ENCODE assay signal across 11 cellular contexts in the genomic region with DNA sequence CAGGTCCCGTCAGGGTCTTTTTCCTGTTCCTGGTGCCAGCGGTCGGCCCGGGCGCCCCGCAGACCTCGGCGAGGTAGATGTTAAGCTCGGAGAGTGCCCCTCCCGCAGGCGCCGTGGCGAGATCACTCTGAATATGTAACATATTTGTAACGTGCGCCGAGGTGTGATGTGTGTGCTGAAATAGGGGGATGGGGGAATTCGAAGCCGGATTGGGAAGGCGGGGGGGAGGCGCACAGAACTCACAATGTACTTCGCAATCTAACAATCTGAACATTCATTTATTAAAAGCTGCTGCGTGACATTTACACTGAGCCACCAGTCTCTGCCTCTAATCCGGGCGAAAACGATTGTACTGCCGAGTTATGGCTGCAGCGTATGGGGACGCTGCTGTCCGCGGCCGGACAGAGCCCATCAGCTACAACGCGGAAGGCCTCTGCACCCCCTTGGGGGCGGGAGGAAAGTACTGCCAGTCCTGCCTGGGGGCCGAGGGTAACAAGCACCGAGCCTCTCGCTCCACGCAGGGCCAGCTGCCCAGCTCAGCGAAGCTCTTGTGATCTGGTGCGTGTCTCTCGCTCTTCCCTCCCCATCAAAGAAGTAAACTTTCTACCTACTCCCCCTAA. TPM values are rescaled to one million over a fixed set of nuclear protein-coding genes. Genes with fewer than 3 reads are reported as not detected.
A peak's percentile ranks its signal among the peaks of the same experiment; 100 is the strongest.
DNase-seq lines count a peak whose midpoint lies in the region; ATAC-seq, FAIRE-seq and TF ChIP-seq lines count a peak whose summit lies in the region.
"Had no signal": no experiment of that assay in that cellular context is flagged by ENCODE, and none has a peak within 500 bp of the region (broad histone marks: within the 10 kb centered on the region; RNA-seq: fewer than 3 reads in every experiment).

No MANE protein-coding gene starts in this region.

- no peaks in the 10 kb centered on the region for H3K9me3 ChIP-seq in CD4-positive, alpha-beta memory T cell (ENCODE audit: control insufficient read depth in 1 of 2, low read length in 2 of 2)

- no peak for DNase-seq in CD4-positive, alpha-beta memory T cell
- DNase-seq in NCI-H526 treated with DMSO at 0.1 percent for 48 hours (lab: John Stamatoyannopoulos, UW) (peak; percentile 13), epithelial cell of esophagus (ENCODE audit: low read depth) (no peak), osteocyte (ENCODE audit: extremely low spot score, unreplicated experiment) (no peak), D721Med (ENCODE audit: insufficient read length, low spot score) (no peak), SHP77 treated with DMSO at 0.1 percent for 48 hours (lab: John Stamatoyannopoulos, UW) (no peak), GM12892 (ENCODE audit: insufficient read length) (no peak)
- DNase-seq: islet precursor cell had no signal

- peaks cover 0 to 64% (median 47%) of the 10 kb centered on the region in 8 donors for H3K9me3 Mint-ChIP-seq in CD4-positive, alpha-beta memory T cell
- H3K9me3 Mint-ChIP-seq in osteocyte (ENCODE audit: unreplicated experiment) = peaks cover 10% of the 10 kb centered on the region

- TF ChIP-seq POLR2A in GM12892 (IDR thresholded peaks at IDR 0.05; ENCODE audit: low read depth, low read length) = no peak

- POLR2A ChIA-PET in CD4-positive, alpha-beta memory T cell (lab: Charles Lee; ENCODE audit: partially characterized antibody) = no interaction called here

- intact Hi-C loops in CD4-positive, alpha-beta memory T cell (cut with micrococcal nuclease) = loop anchor here (10.0 kb wide), 1 partner anchor 109 kb away; no protein-coding TSS in a partner anchor

- H3K27me3 Mint-ChIP-seq in CD4-positive, alpha-beta memory T cell = peaks cover 80 to 83% of the 10 kb centered on the region in 2 donors
- H3K27me3 Mint-ChIP-seq in osteocyte (ENCODE audit: unreplicated experiment) = peaks cover 92% of the 10 kb centered on the region

- CTCF ChIA-PET in CD4-positive, alpha-beta memory T cell (lab: Charles Lee; ENCODE audit: partially characterized antibody) = no interaction called here

- no peak overlapping the region for H3K27ac ChIP-seq in CD4-positive, alpha-beta memory T cell (ENCODE audit: low read depth, low read length)

- H3K4me1 Mint-ChIP-seq in CD4-positive, alpha-beta memory T cell = peaks cover 31 to 72% (median 48%) of the 10 kb centered on the region in 4 donors
- peaks cover 49% of the 10 kb centered on the region for H3K4me1 Mint-ChIP-seq in osteocyte (ENCODE audit: unreplicated experiment)

- peaks cover 60% of the 10 kb centered on the region for H3K4me1 ChIP-seq in CD4-positive, alpha-beta memory T cell (ENCODE audit: insufficient read depth, low read length)

- TF ChIP-seq CTCF in epithelial cell of esophagus (IDR thresholded peaks at IDR 0.05; ENCODE audit: insufficient read depth, low read depth, low read length, missing control alignments) = no peak
- TF ChIP-seq CTCF in osteocyte (IDR thresholded peaks at IDR 0.05) = no peak
- no peak for TF ChIP-seq CTCF in D721Med (IDR thresholded peaks at IDR 0.05; ENCODE audit: insufficient read depth, missing control alignments)

- peaks cover 4 to 9% of the 10 kb centered on the region in 2 donors for H3K36me3 Mint-ChIP-seq in CD4-positive, alpha-beta memory T cell
- peaks cover 3% of the 10 kb centered on the region for H3K36me3 Mint-ChIP-seq in osteocyte (ENCODE audit: unreplicated experiment)

- H3K4me3 ChIP-seq in CD4-positive, alpha-beta memory T cell (ENCODE audit: low read length in 2 of 2) = no peak overlapping the region
- H3K4me3 ChIP-seq in epithelial cell of esophagus (ENCODE audit: low read length) = peak overlapping the region; percentile 3

- no peaks in the 10 kb centered on the region for H3K36me3 ChIP-seq in CD4-positive, alpha-beta memory T cell (ENCODE audit: insufficient read depth, low read length)

- H3K4me3 Mint-ChIP-seq in CD4-positive, alpha-beta memory T cell = peak overlapping the region; percentile 57 to 89 (median 74)
- H3K4me3 Mint-ChIP-seq in osteocyte (ENCODE audit: unreplicated experiment) = peak overlapping the region; percentile 60

- peak overlapping the region in 6 of 7 donors; percentile 18 to 92 (median 29) for H3K27ac Mint-ChIP-seq in CD4-positive, alpha-beta memory T cell
- no peak overlapping the region for H3K27ac Mint-ChIP-seq in osteocyte (ENCODE audit: unreplicated experiment)

- FAIRE-seq in D721Med (lab: Jason Lieb, UNC) (no peak), GM12892 (lab: Jason Lieb, UNC) (no peak)

- H3K27me3 ChIP-seq in CD4-positive, alpha-beta memory T cell (ENCODE audit: insufficient read depth, low read length) = peaks cover 85% of the 10 kb centered on the region

- ATAC-seq in GM18867 (IDR thresholded peaks at IDR 0.05; ENCODE audit: unreplicated experiment) = no peak
- ATAC-seq: HCT116 had no signal

RNA-seq across cellular contexts. Expression of a gene that starts 8.3 kb away (rescaled TPM):
- total RNA-seq in CD4-positive, alpha-beta memory T cell = not detected
- not detected for polyA plus RNA-seq in CD4-positive, alpha-beta memory T cell
- not detected in 2 replicates for total RNA-seq in osteocyte
- polyA plus RNA-seq in GM12892 (2012; ENCODE audit: missing spikeins) = not detected
- total RNA-seq: M059J had no signal
